In genomic region chr2:215556979-215557378, GRCh38 we compare ENCODE assay signal across 23 cellular contexts.
A peak's percentile ranks its signal among the peaks of the same experiment; 100 is the strongest.
DNase-seq lines count a peak whose midpoint lies in the region; ATAC-seq, FAIRE-seq and TF ChIP-seq lines count a peak whose summit lies in the region.
"Had no signal": no experiment of that assay in that cellular context is flagged by ENCODE, and none has a peak within 500 bp of the region (broad histone marks: within the 10 kb centered on the region; RNA-seq: fewer than 3 reads in every experiment).

No MANE protein-coding gene starts in this region.

- FAIRE-seq in bronchial epithelial cell (lab: Jason Lieb, UNC): no peak

- WGBS in hepatocyte (ENCODE audit: low lambda C conversion rate, missing lambda C conversion rate): 88% methylated on average over 3 of the region's 3 CpGs

- no peak overlapping the region for H3K27ac ChIP-seq in hepatocyte
- H3K27ac ChIP-seq in left lung: no peak overlapping the region
- H3K27ac ChIP-seq: 22Rv1, ascending aorta, heart right ventricle, left ventricle myocardium inferior, ovary had no signal

- TF ChIP-seq CTCF in bronchial epithelial cell (IDR thresholded peaks at IDR 0.05; ENCODE audit: insufficient read depth, low read length, severe bottlenecking): no peak
- no peak for TF ChIP-seq CTCF in hepatocyte (IDR thresholded peaks at IDR 0.05; ENCODE audit: poor library complexity)
- TF ChIP-seq CTCF in left lung (IDR thresholded peaks at IDR 0.05): no peak

- H3K4me1 ChIP-seq in hepatocyte (ENCODE audit: insufficient read depth) (no peaks in the 10 kb centered on the region), left lung (no peaks in the 10 kb centered on the region)
- H3K4me1 ChIP-seq: ascending aorta, heart right ventricle, left ventricle myocardium inferior had no signal

- no peaks in the 10 kb centered on the region for H4K20me1 ChIP-seq in hepatocyte (ENCODE audit: insufficient read depth, poor library complexity, severe bottlenecking)

- H3K9me2 ChIP-seq in hepatocyte (replicated peaks; ENCODE audit: insufficient read depth): no peaks in the 10 kb centered on the region

- H3K36me3 ChIP-seq in bronchial epithelial cell (ENCODE audit: control insufficient read depth, insufficient read depth, low read length): no peaks in the 10 kb centered on the region
- no peaks in the 10 kb centered on the region for H3K36me3 ChIP-seq in hepatocyte (replicated peaks; ENCODE audit: insufficient read depth, low read depth)
- no peaks in the 10 kb centered on the region for H3K36me3 ChIP-seq in left lung
- H3K36me3 ChIP-seq: ascending aorta, heart right ventricle, left ventricle myocardium inferior, ovary had no signal

- intact Hi-C loops in left lung (cut with DNase I): no loop called here

- no peaks in the 10 kb centered on the region for H3K9me3 ChIP-seq in hepatocyte (ENCODE audit: low read depth)
- H3K9me3 ChIP-seq in left lung: no peaks in the 10 kb centered on the region
- H3K9me3 ChIP-seq: ascending aorta, heart right ventricle, left ventricle myocardium inferior, ovary had no signal

- ATAC-seq in left lung: no peak
- ATAC-seq in HG02870 (IDR thresholded peaks at IDR 0.05; ENCODE audit: unreplicated experiment): no peak
- ATAC-seq: sciatic nerve had no signal

- DNase-seq in DMS 273 (lab: John Stamatoyannopoulos, UW; ENCODE audit: unreplicated experiment) (peak; percentile 21), DMS 273 treated with DMSO at 0.1 percent for 48 hours (lab: John Stamatoyannopoulos, UW) (no peak), NCI-H69 (lab: John Stamatoyannopoulos, UW) (peak; percentile 1), bronchial epithelial cell (ENCODE audit: low read depth) (peak; percentile 55), hepatocyte (ENCODE audit: low spot score) (peak; percentile 10), pons (ENCODE audit: low spot score) (no peak), left lung (no peak)
- DNase-seq: activated CD4-positive, alpha-beta T cell treated with anti-CD3 and anti-CD28 coated beads, Interleukin-2, amount 10 ng/mL, durations not matched to agents 7 days and 5 days; CD8-positive, alpha-beta memory T cell; cerebellar nuclear complex; DMS79; effector memory CD4-positive, alpha-beta T cell; heart right ventricle; Kasumi-1; left ventricle myocardium inferior; midbrain; NCI-H1417; ovary; stimulated activated CD4-positive, alpha-beta T cell treated with anti-CD3 and anti-CD28 coated beads, Interleukin-15, amount 100 ng/mL, for 24 hours had no signal

- no peak overlapping the region for H3K4me2 ChIP-seq in hepatocyte

- no peak overlapping the region for H3K4me3 ChIP-seq in bronchial epithelial cell (ENCODE audit: low read depth, low read length)
- H3K4me3 ChIP-seq in hepatocyte: no peak overlapping the region
- no peak overlapping the region for H3K4me3 ChIP-seq in left lung
- H3K4me3 ChIP-seq: ascending aorta, heart right ventricle, left ventricle myocardium inferior, ovary had no signal

- no peaks in the 10 kb centered on the region for H3K79me2 ChIP-seq in hepatocyte

- H2AFZ ChIP-seq in hepatocyte: no peak overlapping the region

- H3K27me3 ChIP-seq in bronchial epithelial cell (ENCODE audit: control insufficient read depth, insufficient read depth, low read length) (no peaks in the 10 kb centered on the region), hepatocyte (no peaks in the 10 kb centered on the region), left lung (no peaks in the 10 kb centered on the region)
- H3K27me3 ChIP-seq: ascending aorta, heart right ventricle, ovary had no signal

Comparison
In these comparisons a context has a peak if more than half of its experiments do, and no peak if none do; other contexts are left out.
1. DNase-seq: peak in DMS 273 (single experiment), NCI-H69 (single experiment), bronchial epithelial cell (single experiment) and hepatocyte (single experiment); none in DMS 273 treated with DMSO at 0.1 percent for 48 hours (single experiment), pons (single experiment) and left lung (0 of 2).